In the genomic region with DNA sequence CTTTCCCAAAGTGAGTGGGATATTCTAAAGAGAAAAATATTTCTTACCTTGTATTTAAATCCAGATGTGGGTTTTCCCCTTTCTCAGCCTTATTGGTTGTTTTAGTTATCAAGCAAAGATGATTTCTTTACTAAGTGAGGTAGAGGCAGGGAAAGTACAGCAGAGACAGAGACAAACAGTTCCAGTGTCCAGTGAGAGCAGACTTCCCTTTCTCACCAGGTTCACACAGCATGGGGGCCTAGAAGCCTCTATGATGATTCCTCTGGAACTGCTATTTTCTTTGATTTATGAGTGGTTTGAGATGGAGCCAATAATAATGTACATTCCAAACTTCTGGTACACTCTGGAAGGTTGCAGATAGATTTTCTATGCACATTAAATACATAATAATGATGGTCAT, we compare ENCODE assay signal across 17 cellular contexts.
DNase-seq lines count a peak whose midpoint lies in the region; TF ChIP-seq lines count a peak whose summit lies in the region.
"Had no signal": no experiment of that assay in that cellular context is flagged by ENCODE, and none has a peak within 500 bp of the region (broad histone marks: within the 10 kb centered on the region; RNA-seq: fewer than 3 reads in every experiment).

No MANE protein-coding gene starts in this region.

- DNase-seq in EL (peak; percentile 51), choroid plexus epithelial cell (ENCODE audit: low read depth) (peak; percentile 48), skeletal muscle cell (ENCODE audit: low read depth) (peak; percentile 57), NCI-H226 (no peak), SHP77 (lab: John Stamatoyannopoulos, UW) (no peak), HEK293T (ENCODE audit: extremely low spot score) (no peak)
- DNase-seq: AML-193, DMS 273 treated with DMSO at 0.1 percent for 48 hours, KBM-7, NCI-H1417 treated with DMSO at 0.1 percent for 48 hours, NCI-H2029, NCI-H2171, NCI-H510A treated with DMSO at 0.1 percent for 48 hours had no signal

- peak overlapping the region; percentile 2; the same call in 1 of the 2 replicates for H3K4me2 ChIP-seq in OCI-LY3 (ENCODE audit: low read length)
- H3K4me2 ChIP-seq: A549, GM23338 had no signal

- no peaks in the 10 kb centered on the region for H3K9me3 ChIP-seq in OCI-LY3 (ENCODE audit: insufficient read depth, low read length)
- H3K9me3 ChIP-seq: A549 had no signal

- no peaks in the 10 kb centered on the region for H3K79me2 ChIP-seq in OCI-LY3 (ENCODE audit: low read length)

- H2AFZ ChIP-seq in OCI-LY3 (ENCODE audit: low read depth, low read length) = no peak overlapping the region
- H2AFZ ChIP-seq: GM23338 had no signal

- H3K4me3 ChIP-seq in OCI-LY3 (ENCODE audit: low read length) = no peak overlapping the region
- no peak overlapping the region for H3K4me3 ChIP-seq in choroid plexus epithelial cell (ENCODE audit: low read depth, low read length)
- H3K4me3 ChIP-seq in skeletal muscle cell (ENCODE audit: low read depth, low read length) = no peak overlapping the region
- H3K4me3 ChIP-seq: A549, GM23338, SK-N-MC had no signal

- peaks cover 53% of the 10 kb centered on the region for H3K4me1 ChIP-seq in OCI-LY3 (ENCODE audit: low read length)
- H3K4me1 ChIP-seq: A549 had no signal

- TF ChIP-seq CTCF in OCI-LY3 (IDR thresholded peaks at IDR 0.05; ENCODE audit: low read depth, low read length) (no peak), choroid plexus epithelial cell (conservative IDR thresholded peaks at IDR 0.05; ENCODE audit: low read depth, low read length) (no peak)

- no peaks in the 10 kb centered on the region for H3K36me3 ChIP-seq in OCI-LY3 (replicated peaks; ENCODE audit: low read depth, low read length)

- H3K27me3 ChIP-seq in OCI-LY3 (ENCODE audit: low read depth, low read length) = no peaks in the 10 kb centered on the region

- no peak overlapping the region for H3K27ac ChIP-seq in OCI-LY3 (ENCODE audit: low read length)
- H3K27ac ChIP-seq: A549, SK-N-MC had no signal

- POLR2A ChIA-PET in HEK293T (lab: Yijun Ruan, JAX) = no interaction called here

- CTCF ChIA-PET in HEK293T (lab: Yijun Ruan, JAX) = no interaction called here

- no peak overlapping the region for H3K9ac ChIP-seq in OCI-LY3 (ENCODE audit: low read length)

- H4K20me1 ChIP-seq in OCI-LY3 (ENCODE audit: insufficient read depth, low read length) = no peaks in the 10 kb centered on the region

TF ChIP-seq in HEK293T, 16 proteins besides CTCF, POLR2A, EP300 and RAD21:
- no peak for TF ChIP-seq L3MBTL2 (conservative IDR thresholded peaks at IDR 0.05)
- no peak for TF ChIP-seq ELF4 (IDR thresholded peaks at IDR 0.05)
- TF ChIP-seq, protein P1, sequence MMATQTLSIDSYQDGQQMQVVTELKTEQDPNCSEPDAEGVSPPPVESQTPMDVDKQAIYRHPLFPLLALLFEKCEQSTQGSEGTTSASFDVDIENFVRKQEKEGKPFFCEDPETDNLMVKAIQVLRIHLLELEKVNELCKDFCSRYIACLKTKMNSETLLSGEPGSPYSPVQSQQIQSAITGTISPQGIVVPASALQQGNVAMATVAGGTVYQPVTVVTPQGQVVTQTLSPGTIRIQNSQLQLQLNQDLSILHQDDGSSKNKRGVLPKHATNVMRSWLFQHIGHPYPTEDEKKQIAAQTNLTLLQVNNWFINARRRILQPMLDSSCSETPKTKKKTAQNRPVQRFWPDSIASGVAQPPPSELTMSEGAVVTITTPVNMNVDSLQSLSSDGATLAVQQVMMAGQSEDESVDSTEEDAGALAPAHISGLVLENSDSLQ (IDR thresholded peaks at IDR 0.05) = no peak
- TF ChIP-seq HDGF (IDR thresholded peaks at IDR 0.05; ENCODE audit: borderline replicate concordance) = no peak
- no peak for TF ChIP-seq BHLHE40 (IDR thresholded peaks at IDR 0.05; ENCODE audit: borderline replicate concordance)
- TF ChIP-seq FOXA1 (IDR thresholded peaks at IDR 0.05) = no peak

Comparison
In these comparisons a context has a peak if more than half of its experiments do, and no peak if none do; other contexts are left out.
1. DNase-seq: peak in EL (single experiment), choroid plexus epithelial cell (single experiment) and skeletal muscle cell (single experiment); none in NCI-H226 (single experiment), SHP77 (0 of 2) and HEK293T (single experiment).